Comparison of ENCODE assay signal across 29 cellular contexts in the genomic region with DNA sequence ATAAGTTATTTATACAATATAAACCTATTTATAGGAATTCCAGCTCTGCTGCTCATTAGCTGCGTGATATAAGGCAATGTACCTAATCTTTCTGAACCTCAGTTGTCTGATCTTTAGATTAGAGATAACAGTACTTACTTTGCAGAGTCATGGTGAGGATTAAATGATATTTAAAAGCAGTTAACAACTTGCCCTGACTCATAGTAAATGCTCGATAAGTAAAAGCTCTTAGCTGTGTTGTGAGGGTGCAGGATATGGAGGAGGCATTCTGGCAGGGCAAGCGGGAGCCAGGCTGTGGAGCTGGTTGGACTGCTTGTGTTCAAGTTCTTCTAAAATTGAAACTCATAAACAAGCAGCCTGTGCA.
DNase-seq lines count a peak whose midpoint lies in the region; ATAC-seq and TF ChIP-seq lines count a peak whose summit lies in the region.
"Had no signal": no experiment of that assay in that cellular context is flagged by ENCODE, and none has a peak within 500 bp of the region (broad histone marks: within the 10 kb centered on the region; RNA-seq: fewer than 3 reads in every experiment).

No MANE protein-coding gene starts in this region.

- no peaks in the 10 kb centered on the region for H3K27me3 Mint-ChIP-seq in type B pancreatic cell
- H3K27me3 Mint-ChIP-seq: activated naive CD8-positive, alpha-beta T cell treated with anti-CD3 and anti-CD28 coated beads, Interleukin-2, amount 10 ng/mL, durations not matched to agents 7 days and 5 days; dendritic cell treated with granulocyte-macrophage colony-stimulating factor and Interleukin-4, amounts not matched to agents 40 ng/mL and 50 ng/mL, for 4 days; natural killer cell treated with Interleukin-12 subunit alpha and Interleukin-12 subunit beta and Interleukin-15 and Interleukin-18, amount 100 ng/mL, for 72 hours had no signal

- 47% methylated on average over 3 of the region's 3 CpGs for WGBS in SK-N-SH (ENCODE audit: low lambda C conversion rate)
- 20% methylated on average over 3 of the region's 3 CpGs for WGBS in hepatocyte (ENCODE audit: low lambda C conversion rate, missing lambda C conversion rate)

- H3F3A ChIP-seq in SK-N-SH (replicated peaks; ENCODE audit: insufficient read depth), result no peaks in the 10 kb centered on the region

- H4K20me1 ChIP-seq in SK-N-SH (ENCODE audit: insufficient read depth) (no peaks in the 10 kb centered on the region), hepatocyte (ENCODE audit: insufficient read depth, poor library complexity, severe bottlenecking) (no peaks in the 10 kb centered on the region)

- H3K79me2 ChIP-seq in SK-N-SH (ENCODE audit: insufficient read depth) (no peaks in the 10 kb centered on the region), hepatocyte (no peaks in the 10 kb centered on the region)

- H3K4me3 ChIP-seq in SK-N-SH (ENCODE audit: low read depth in 2 of 2, low read length in 1 of 2) (no peak overlapping the region), Panc1 (ENCODE audit: low read depth in 2 of 2, low read length in 2 of 2) (no peak overlapping the region), hepatocyte (no peak overlapping the region)
- H3K4me3 ChIP-seq: ascending aorta, esophagus squamous epithelium, heart right ventricle, Peyer's patch had no signal

- no TSS peak for BruUV-seq in Panc1 (replicated peaks; lab: Mats Ljungman, UMichigan)

- ATAC-seq in SK-N-SH treated with all-trans-retinoic acid at 6 μM for 48 hours (no peak), Panc1 (peak; percentile 69)
- ATAC-seq: heart right ventricle; natural killer cell treated with Interleukin-12 subunit alpha and Interleukin-12 subunit beta and Interleukin-15 and Interleukin-18, amount 100 ng/mL, for 72 hours had no signal

- H3K27me3 ChIP-seq in SK-N-SH (ENCODE audit: insufficient read depth) (no peaks in the 10 kb centered on the region), Panc1 (ENCODE audit: control insufficient read depth, insufficient read depth, low read length) (no peaks in the 10 kb centered on the region), hepatocyte (no peaks in the 10 kb centered on the region)
- H3K27me3 ChIP-seq: ascending aorta, esophagus squamous epithelium, heart right ventricle, Peyer's patch had no signal

- H3K36me3 ChIP-seq in SK-N-SH (replicated peaks in 1 of 2; ENCODE audit: control insufficient read depth in 1 of 2, insufficient read depth in 2 of 2, low read length in 1 of 2) (no peaks in the 10 kb centered on the region), Panc1 (ENCODE audit: control insufficient read depth, insufficient read depth, low read length) (no peaks in the 10 kb centered on the region), hepatocyte (replicated peaks; ENCODE audit: insufficient read depth, low read depth) (no peaks in the 10 kb centered on the region)
- H3K36me3 ChIP-seq: ascending aorta, esophagus squamous epithelium, heart right ventricle, Peyer's patch, WERI-Rb-1 had no signal

- DNase-seq in SK-N-SH (no peak), Panc1 (ENCODE audit: low read depth, low spot score) (no peak), hepatocyte (ENCODE audit: low spot score) (peak; percentile 28), type B pancreatic cell (ENCODE audit: extremely low spot score, unreplicated experiment) (no peak), GM13976 (ENCODE audit: low spot score) (no peak)
- no peak for DNase-seq in activated CD8-positive, alpha-beta memory T cell treated with anti-CD3 and anti-CD28 coated beads, Interleukin-2, amount 50 U/mL, for 48 hours
- DNase-seq in stimulated activated CD4-positive, alpha-beta T cell treated with anti-CD3 and anti-CD28 coated beads, Interleukin-4, amount 100 ng/mL, for 4 hours, result no peak
- DNase-seq: activated CD4-positive, alpha-beta T cell treated with anti-CD3 and anti-CD28 coated beads for 4 hours; activated effector memory CD4-positive, alpha-beta T cell treated with anti-CD3 and anti-CD28 coated beads, Interleukin-2, amount 50 U/mL, for 16 hours; activated naive CD8-positive, alpha-beta T cell treated with anti-CD3 and anti-CD28 coated beads, Interleukin-2, amount 10 ng/mL, durations not matched to agents 7 days and 5 days; activated T-cell treated with anti-CD3 and anti-CD28 coated beads, Interleukin-2, amount 50 U/mL, for 1 hour; endodermal cell; esophagus squamous epithelium; H7; heart right ventricle; NCI-H1417 treated with DMSO at 0.1 percent for 48 hours; NCI-H2029 treated with DMSO at 0.1 percent for 48 hours; NCI-H524; Peyer's patch; stimulated activated naive CD4-positive, alpha-beta T cell treated with Interleukin-2 at 50 U/mL for 16 hours; T1000; WERI-Rb-1 had no signal

- peaks cover 7% of the 10 kb centered on the region for H3K4me1 Mint-ChIP-seq in type B pancreatic cell (ENCODE audit: unreplicated experiment)
- H3K4me1 Mint-ChIP-seq: activated naive CD8-positive, alpha-beta T cell treated with anti-CD3 and anti-CD28 coated beads, Interleukin-2, amount 10 ng/mL, durations not matched to agents 7 days and 5 days had no signal

- H3K9me2 ChIP-seq in SK-N-SH (no peaks in the 10 kb centered on the region), hepatocyte (replicated peaks; ENCODE audit: insufficient read depth) (no peaks in the 10 kb centered on the region)

- no peaks in the 10 kb centered on the region for H3K9me3 ChIP-seq in SK-N-SH
- H3K9me3 ChIP-seq in Panc1 (ENCODE audit: control insufficient read depth, insufficient read depth, low read depth, low read length), result no peaks in the 10 kb centered on the region
- H3K9me3 ChIP-seq in hepatocyte (ENCODE audit: low read depth), result no peaks in the 10 kb centered on the region
- H3K9me3 ChIP-seq: ascending aorta, esophagus squamous epithelium had no signal

- no peak for TF ChIP-seq RAD21 in SK-N-SH (IDR thresholded peaks at IDR 0.05; ENCODE audit: low read length)

- H3K4me3 Mint-ChIP-seq in type B pancreatic cell, result peak overlapping the region; percentile 26
- H3K4me3 Mint-ChIP-seq: activated naive CD8-positive, alpha-beta T cell treated with anti-CD3 and anti-CD28 coated beads, Interleukin-2, amount 10 ng/mL, durations not matched to agents 7 days and 5 days; dendritic cell treated with granulocyte-macrophage colony-stimulating factor and Interleukin-4, amounts not matched to agents 40 ng/mL and 50 ng/mL, for 4 days; endodermal cell; natural killer cell treated with Interleukin-12 subunit alpha and Interleukin-12 subunit beta and Interleukin-15 and Interleukin-18, amount 100 ng/mL, for 72 hours had no signal

- POLR2A ChIA-PET in SK-N-SH (lab: Yijun Ruan, JAX) (no interaction called here), Panc1 (lab: Charles Lee) (no interaction called here)

- in situ Hi-C loops in Panc1 (cut with HindIII; ENCODE audit: low pct_unique_long_range_greater_than_20kb, low sequenced_read_pairs) (no loop called here), GM13976 (cut with MboI; ENCODE audit: low sequenced_read_pairs, unreplicated experiment) (no loop called here)

- H3K4me1 ChIP-seq in SK-N-SH (ENCODE audit: control insufficient read depth in 1 of 2, insufficient read depth in 2 of 2, low read depth in 1 of 2, low read length in 1 of 2) (no peaks in the 10 kb centered on the region), Panc1 (ENCODE audit: control insufficient read depth, insufficient read depth, low read length) (no peaks in the 10 kb centered on the region), hepatocyte (ENCODE audit: insufficient read depth) (peaks cover 6% of the 10 kb centered on the region)
- H3K4me1 ChIP-seq: ascending aorta, Peyer's patch had no signal

- H3K27ac ChIP-seq in SK-N-SH (ENCODE audit: low read depth in 2 of 2, low read length in 1 of 2) (no peak overlapping the region), Panc1 (ENCODE audit: low read length) (peak overlapping the region; percentile 48; the same call in 1 of the 2 replicates), hepatocyte (peak overlapping the region; percentile 52)
- H3K27ac ChIP-seq: 22Rv1, ascending aorta, esophagus squamous epithelium, heart right ventricle, HL-60, KMS-11, Peyer's patch, WERI-Rb-1 had no signal

- CTCF ChIA-PET in SK-N-SH (lab: Yijun Ruan, JAX) (interaction anchor here (0.8 kb wide), 1 partner anchor 31 kb away, joined by 3 read pairs; no protein-coding TSS in a partner anchor), Panc1 (lab: Charles Lee) (no interaction called here)

- H3K4me2 ChIP-seq in SK-N-SH (no peak overlapping the region), hepatocyte (peak overlapping the region; percentile 4)
- H3K4me2 ChIP-seq: KMS-11 had no signal

- no peak for TF ChIP-seq CTCF in SK-N-SH (IDR thresholded peaks at IDR 0.05)
- TF ChIP-seq CTCF in Panc1 (IDR thresholded peaks at IDR 0.05), result no peak
- no peak for TF ChIP-seq CTCF in hepatocyte (IDR thresholded peaks at IDR 0.05; ENCODE audit: poor library complexity)
- TF ChIP-seq CTCF in type B pancreatic cell (conservative IDR thresholded peaks at IDR 0.05), result no peak
- TF ChIP-seq CTCF in GM13976 (IDR thresholded peaks at IDR 0.05; ENCODE audit: borderline replicate concordance, control extremely low read depth, extremely low read depth, insufficient read depth, missing control alignments), result no peak

- no peaks in the 10 kb centered on the region for H3K36me3 Mint-ChIP-seq in type B pancreatic cell
- H3K36me3 Mint-ChIP-seq: activated naive CD8-positive, alpha-beta T cell treated with anti-CD3 and anti-CD28 coated beads, Interleukin-2, amount 10 ng/mL, durations not matched to agents 7 days and 5 days; natural killer cell treated with Interleukin-12 subunit alpha and Interleukin-12 subunit beta and Interleukin-15 and Interleukin-18, amount 100 ng/mL, for 72 hours had no signal

- TF ChIP-seq EP300 in SK-N-SH (IDR thresholded peaks at IDR 0.05; ENCODE audit: borderline replicate concordance in 1 of 2, low read depth in 1 of 2, low read length in 1 of 2), result no peak

- intact Hi-C loops in Panc1 (cut with micrococcal nuclease; ENCODE audit: unreplicated experiment), result no loop called here

- H3K9me3 Mint-ChIP-seq in type B pancreatic cell, result peaks cover 12% of the 10 kb centered on the region
- H3K9me3 Mint-ChIP-seq: activated naive CD8-positive, alpha-beta T cell treated with anti-CD3 and anti-CD28 coated beads, Interleukin-2, amount 10 ng/mL, durations not matched to agents 7 days and 5 days; endodermal cell had no signal

- H3K27ac Mint-ChIP-seq in type B pancreatic cell, result peak overlapping the region; percentile 83
- H3K27ac Mint-ChIP-seq: activated naive CD8-positive, alpha-beta T cell treated with anti-CD3 and anti-CD28 coated beads, Interleukin-2, amount 10 ng/mL, durations not matched to agents 7 days and 5 days; dendritic cell treated with granulocyte-macrophage colony-stimulating factor and Interleukin-4, amounts not matched to agents 40 ng/mL and 50 ng/mL, for 4 days; endodermal cell; natural killer cell treated with Interleukin-12 subunit alpha and Interleukin-12 subunit beta and Interleukin-15 and Interleukin-18, amount 100 ng/mL, for 72 hours had no signal

- H2AFZ ChIP-seq in SK-N-SH (ENCODE audit: low read depth), result no peak overlapping the region
- no peak overlapping the region for H2AFZ ChIP-seq in hepatocyte

- no peak overlapping the region for H3K9ac ChIP-seq in SK-N-SH
- H3K9ac ChIP-seq: KMS-11 had no signal

TF ChIP-seq in SK-N-SH treated with all-trans-retinoic acid at 6 μM for 48 hours, 23 proteins besides CTCF, POLR2A, EP300 and RAD21 (continues in another document):
- TF ChIP-seq ZFP30 (CRISPR knock-in tag; IDR thresholded peaks at IDR 0.05) (no peak), BACH2 (CRISPR knock-in tag; IDR thresholded peaks at IDR 0.05; ENCODE audit: borderline replicate concordance) (no peak)

TF ChIP-seq in SK-N-SH, 30 proteins besides CTCF, POLR2A, EP300 and RAD21 (continues in another document):
- no peak for TF ChIP-seq SMC3 (IDR thresholded peaks at IDR 0.05; ENCODE audit: low read depth, low read length)

Comparison
In these comparisons a context has a peak if more than half of its experiments do, and no peak if none do; other contexts are left out.
1. H3K27ac ChIP-seq: peak in Panc1 (single experiment) and hepatocyte (single experiment); none in SK-N-SH (0 of 2).